Comparison of ENCODE assay signal across 1 cellular context in genomic region chr2:186695081-186695756, GRCh38.
TF ChIP-seq lines count a peak whose summit lies in the region.

No MANE protein-coding gene starts in this region.

TF ChIP-seq in GM23338, 12 proteins besides CTCF, POLR2A, EP300 and RAD21 (continued from another document):
- TF ChIP-seq ZNF462 (CRISPR knock-in tag; IDR thresholded peaks at IDR 0.05), result no peak
